ENCODE assay signal across 7 cellular contexts in genomic region chr1:180415985-180416633, GRCh38.
DNase-seq lines count a peak whose midpoint lies in the region; ATAC-seq and TF ChIP-seq lines count a peak whose summit lies in the region.

No MANE protein-coding gene starts in this region.

- H3K9me3 ChIP-seq in left ventricle myocardium inferior (replicated peaks) = no peaks in the 10 kb centered on the region

- H3K4me1 ChIP-seq in left ventricle myocardium inferior = no peaks in the 10 kb centered on the region

- H3K4me3 ChIP-seq in left ventricle myocardium inferior = no peak overlapping the region

- H3K36me3 ChIP-seq in left ventricle myocardium inferior = peaks cover 26% of the 10 kb centered on the region

- DNase-seq in GM04503 (ENCODE audit: low read depth) (peak; percentile 3), NCI-H1048 (lab: John Stamatoyannopoulos, UW) (peak; percentile 35), SKM-1 (lab: John Stamatoyannopoulos, UW; ENCODE audit: unreplicated experiment) (peak; percentile 53), left ventricle myocardium inferior (no peak), occipital lobe (lab: John Stamatoyannopoulos, UW) (no peak)
- DNase-seq in effector CD4-positive, alpha-beta T cell = no peak

- H3K27ac ChIP-seq in left ventricle myocardium inferior (replicated peaks) = no peak overlapping the region

- TF ChIP-seq CTCF in left ventricle myocardium inferior (IDR thresholded peaks at IDR 0.05; ENCODE audit: borderline replicate concordance) = peak; percentile 66

- intact Hi-C loops in left ventricle myocardium inferior (cut with micrococcal nuclease) = no loop called here

- ATAC-seq in HG02981 (IDR thresholded peaks at IDR 0.05; ENCODE audit: unreplicated experiment) = no peak

- no peaks in the 10 kb centered on the region for H3K27me3 ChIP-seq in left ventricle myocardium inferior (ENCODE audit: low read depth)

Comparison
In these comparisons a context has a peak if more than half of its experiments do, and no peak if none do; other contexts are left out.
1. DNase-seq: peak in GM04503 (single experiment), NCI-H1048 (single experiment) and SKM-1 (single experiment); none in left ventricle myocardium inferior (single experiment), occipital lobe (single experiment) and effector CD4-positive, alpha-beta T cell (single experiment).